Comparison of ENCODE assay signal across 20 cellular contexts in genomic region chr2:105596522-105596921, GRCh38.
"Had no signal": no experiment of that assay in that cellular context is flagged by ENCODE, and none has a peak within 500 bp of the region (broad histone marks: within the 10 kb centered on the region; RNA-seq: fewer than 3 reads in every experiment).

No MANE protein-coding gene starts in this region.

- H3K9me3 ChIP-seq: heart left ventricle, right atrium auricular region, sigmoid colon, suprapubic skin, thyroid gland had no signal

- H3K9me3 Mint-ChIP-seq: naive B cell, type B pancreatic cell had no signal

- ATAC-seq: esophagus mucosa; heart left ventricle; stimulated activated naive CD8-positive, alpha-beta T cell treated with anti-CD3 and anti-CD28 coated beads, Interleukin-15, Interleukin-2, amounts not matched to agents 100 U/mL and 50 U/mL, for 24 hours had no signal

- H3K4me3 ChIP-seq: heart left ventricle, right atrium auricular region, sigmoid colon, skin epidermis, suprapubic skin, thyroid gland had no signal

- H3K36me3 Mint-ChIP-seq: naive B cell, type B pancreatic cell had no signal

- FAIRE-seq: endometrium, frontal cortex, islet of Langerhans, urothelium cell line had no signal

- DNase-seq: cortex of kidney; effector memory CD4-positive, alpha-beta T cell; heart left ventricle; hippocampal formation; kidney glomerular epithelial cell; mesendoderm; naive B cell; sigmoid colon; stimulated activated CD4-positive, alpha-beta T cell treated with anti-CD3 and anti-CD28 coated beads, Interleukin-12 subunit alpha, Interleukin-12 subunit beta, amount 100 ng/mL, for 4 hours; stimulated activated naive CD8-positive, alpha-beta T cell treated with anti-CD3 and anti-CD28 coated beads, Interleukin-15, Interleukin-2, amounts not matched to agents 100 U/mL and 50 U/mL, for 24 hours; thyroid gland had no signal

- H3K27ac Mint-ChIP-seq: naive B cell, type B pancreatic cell had no signal

- H3K27me3 ChIP-seq: heart left ventricle, right atrium auricular region, sigmoid colon, suprapubic skin, thyroid gland had no signal

- H3K36me3 ChIP-seq: heart left ventricle, right atrium auricular region, sigmoid colon, suprapubic skin, thyroid gland had no signal

- H3K27ac ChIP-seq: heart left ventricle, right atrium auricular region, sigmoid colon, skin epidermis, suprapubic skin, thyroid gland had no signal

- H3K27me3 Mint-ChIP-seq: type B pancreatic cell had no signal

- H3K4me1 ChIP-seq: sigmoid colon, suprapubic skin, thyroid gland had no signal

- H3K4me3 Mint-ChIP-seq: naive B cell, type B pancreatic cell had no signal
